In genomic region chr4:107825072-107825789, GRCh38 we compare ENCODE assay signal across 8 cellular contexts. TPM values are rescaled to one million over a fixed set of nuclear protein-coding genes. Genes with fewer than 3 reads are reported as not detected.
DNase-seq lines count a peak whose midpoint lies in the region; ATAC-seq and TF ChIP-seq lines count a peak whose summit lies in the region.

No MANE protein-coding gene starts in this region.

- peak overlapping the region; percentile 96 for H2BK15ac ChIP-seq in mesenchymal stem cell (ENCODE audit: low read depth, poor library complexity, severe bottlenecking)

- peak overlapping the region in 1 of 2 experiments; percentile 80 for H2BK12ac ChIP-seq in mesenchymal stem cell (ENCODE audit: low read length in 2 of 2)

- H3K4me2 ChIP-seq in mesenchymal stem cell (ENCODE audit: low read length, poor library complexity, severe bottlenecking) = peak overlapping the region; percentile 68

- no peak overlapping the region for H3K4ac ChIP-seq in mesenchymal stem cell (ENCODE audit: low read depth in 1 of 2, low read length in 2 of 2)

- H3K4me3 ChIP-seq in CD8-positive, alpha-beta T cell (ENCODE audit: low read depth, low read length) = no peak overlapping the region
- H3K4me3 ChIP-seq in endocrine pancreas (ENCODE audit: control insufficient read depth, insufficient read depth, low read length) (peak overlapping the region; percentile 99), mesenchymal stem cell (ENCODE audit: insufficient read depth in 1 of 2, low read depth in 1 of 2, low read length in 2 of 2) (peak overlapping the region; percentile 76 to 93), tibial nerve (peak overlapping the region; percentile 61 to 80 (median 70))

- peak overlapping the region in 1 of 2 experiments; percentile 63 for H3K23ac ChIP-seq in mesenchymal stem cell (ENCODE audit: low read length in 2 of 2)

- H3K36me3 Mint-ChIP-seq in CD8-positive, alpha-beta T cell = no peaks in the 10 kb centered on the region

- no peak for TF ChIP-seq CTCF in CD8-positive, alpha-beta T cell (IDR thresholded peaks at IDR 0.05)
- TF ChIP-seq CTCF in tibial nerve (IDR thresholded peaks at IDR 0.05) = no peak

- H3K36me3 ChIP-seq in CD8-positive, alpha-beta T cell (ENCODE audit: insufficient read depth, low read length) = no peaks in the 10 kb centered on the region
- H3K36me3 ChIP-seq in endocrine pancreas (ENCODE audit: control insufficient read depth, insufficient read depth, low read length) = no peaks in the 10 kb centered on the region
- peaks cover 0 to 3% of the 10 kb centered on the region in 2 experiments for H3K36me3 ChIP-seq in mesenchymal stem cell (ENCODE audit: control insufficient read depth in 1 of 2, insufficient read depth in 2 of 2, low read depth in 1 of 2, low read length in 2 of 2)
- H3K36me3 ChIP-seq in tibial nerve = no peaks in the 10 kb centered on the region

- intact Hi-C loops in CD8-positive, alpha-beta T cell (cut with DNase I, micrococcal nuclease) = no loop called here

- H3K4me3 Mint-ChIP-seq in CD8-positive, alpha-beta T cell = peak overlapping the region; percentile 35

- CTCF ChIA-PET in CD8-positive, alpha-beta T cell (lab: Charles Lee) = no interaction called here

- H4K8ac ChIP-seq in mesenchymal stem cell (ENCODE audit: low read length) = peak overlapping the region; percentile 89

- no peak overlapping the region for H2AK5ac ChIP-seq in mesenchymal stem cell (ENCODE audit: low read length, severe bottlenecking)

- no peak overlapping the region for H3K14ac ChIP-seq in mesenchymal stem cell (ENCODE audit: low read length in 2 of 2)

- TF ChIP-seq POLR2A in tibial nerve (IDR thresholded peaks at IDR 0.05) = no peak

- peaks cover 11% of the 10 kb centered on the region for H3K79me1 ChIP-seq in mesenchymal stem cell (replicated peaks; ENCODE audit: low read length, poor library complexity, severe bottlenecking)

- no peaks in the 10 kb centered on the region for H3K4me1 ChIP-seq in CD8-positive, alpha-beta T cell (ENCODE audit: insufficient read depth, low read length)
- H3K4me1 ChIP-seq in endocrine pancreas (ENCODE audit: control insufficient read depth, insufficient read depth, low read length) (peaks cover 19% of the 10 kb centered on the region), mesenchymal stem cell (ENCODE audit: control insufficient read depth, insufficient read depth, low read depth, low read length) (no peaks in the 10 kb centered on the region), tibial nerve (peaks cover 0 to 32% (median 10%) of the 10 kb centered on the region in 4 donors)

- H3K9me3 ChIP-seq in CD8-positive, alpha-beta T cell (ENCODE audit: low read length) = no peaks in the 10 kb centered on the region
- no peaks in the 10 kb centered on the region for H3K9me3 ChIP-seq in endocrine pancreas (ENCODE audit: control insufficient read depth, low read length)
- H3K9me3 ChIP-seq in mesenchymal stem cell (ENCODE audit: control insufficient read depth, low read length) = no peaks in the 10 kb centered on the region
- no peaks in the 10 kb centered on the region for H3K9me3 ChIP-seq in tibial nerve

- POLR2A ChIA-PET in CD8-positive, alpha-beta T cell (lab: Charles Lee) = no interaction called here

- H3K27me3 ChIP-seq in CD8-positive, alpha-beta T cell (ENCODE audit: insufficient read depth, low read length) = peaks cover 4% of the 10 kb centered on the region
- H3K27me3 ChIP-seq in endocrine pancreas (ENCODE audit: control insufficient read depth, insufficient read depth, low read length) (no peaks in the 10 kb centered on the region), mesenchymal stem cell (ENCODE audit: control insufficient read depth in 1 of 2, insufficient read depth in 1 of 2, low read length in 2 of 2) (no peaks in the 10 kb centered on the region), tibial nerve (no peaks in the 10 kb centered on the region)

- peak overlapping the region; percentile 84 for H2AFZ ChIP-seq in mesenchymal stem cell (ENCODE audit: low read depth, low read length)

- peak overlapping the region; percentile 73 for H4K91ac ChIP-seq in mesenchymal stem cell (ENCODE audit: low read length)

- ATAC-seq in CD8-positive, alpha-beta T cell = no peak
- peak; percentile 22 for ATAC-seq in GM19372 (IDR thresholded peaks at IDR 0.05; ENCODE audit: low read depth, unreplicated experiment)
- peak; percentile 0 for ATAC-seq in HG03442 (IDR thresholded peaks at IDR 0.05; ENCODE audit: unreplicated experiment)

- no peak for DNase-seq in CD8-positive, alpha-beta T cell
- peak; percentile 60 for DNase-seq in SW480 (ENCODE audit: low spot score)
- peak; percentile 64 for DNase-seq in mesenchymal stem cell
- DNase-seq in tibial nerve (ENCODE audit: low spot score in 2 of 2) = peak in 1 of 2 donors; percentile 25
- DNase-seq in effector CD4-positive, alpha-beta T cell = no peak

- peak overlapping the region; percentile 46 for H2BK5ac ChIP-seq in mesenchymal stem cell (ENCODE audit: low read depth, low read length, poor library complexity, severe bottlenecking)

- H2BK120ac ChIP-seq in mesenchymal stem cell (ENCODE audit: low read depth, low read length) = peak overlapping the region; percentile 45

- H3K4me1 Mint-ChIP-seq in CD8-positive, alpha-beta T cell (ENCODE audit: low read depth) = peaks cover 8% of the 10 kb centered on the region

- WGBS in mesenchymal stem cell = 1% methylated on average over 27 of the region's 39 CpGs
- WGBS in tibial nerve, 2 donors = 1 to 2% methylated on average over 24 to 39 of the region's 39 CpGs

- H3K27me3 Mint-ChIP-seq in CD8-positive, alpha-beta T cell (ENCODE audit: low read depth) = peaks cover 52% of the 10 kb centered on the region

- H3K9ac ChIP-seq in endocrine pancreas (ENCODE audit: control insufficient read depth, insufficient read depth, low read length) (peak overlapping the region; percentile 78), mesenchymal stem cell (ENCODE audit: low read length) (peak overlapping the region; percentile 97)

- no peak overlapping the region for H3K27ac ChIP-seq in CD8-positive, alpha-beta T cell (ENCODE audit: low read depth, low read length)
- H3K27ac ChIP-seq in mesenchymal stem cell (ENCODE audit: low read length, poor library complexity, severe bottlenecking) (peak overlapping the region; percentile 78), tibial nerve (peak overlapping the region; percentile 79 to 99 (median 92))

- no peak overlapping the region for H3K27ac Mint-ChIP-seq in CD8-positive, alpha-beta T cell

- TF ChIP-seq EP300 in tibial nerve (IDR thresholded peaks at IDR 0.05) = no peak

- peak overlapping the region; percentile 71 for H3K18ac ChIP-seq in mesenchymal stem cell (ENCODE audit: low read depth in 1 of 2, low read length in 2 of 2)

- H3K9me3 Mint-ChIP-seq in CD8-positive, alpha-beta T cell = no peaks in the 10 kb centered on the region

RNA-seq across cellular contexts. Expression of gene SGMS2, which starts 0.5 kb away (rescaled TPM):
- not detected for total RNA-seq in CD8-positive, alpha-beta T cell
- 12.5 TPM for polyA plus RNA-seq in mesenchymal stem cell (2013, experiment 1 of 2)
- 12.4 TPM for polyA plus RNA-seq in mesenchymal stem cell (2013, experiment 2 of 2)
- 100 to 1,000 TPM in 2 of 4 donors, 10 to 100 TPM in 2; 76.6 to 179 (median 127) TPM for total RNA-seq in tibial nerve

Comparison
In these comparisons a context has a peak if more than half of its experiments do, and no peak if none do; other contexts are left out.
1. DNase-seq: peak in SW480 (single experiment) and mesenchymal stem cell (single experiment); none in CD8-positive, alpha-beta T cell (0 of 7) and effector CD4-positive, alpha-beta T cell (single experiment).
2. RNA of gene SGMS2, which starts 0.5 kb away (total RNA-seq): 76.6 to 179 TPM in tibial nerve; not detected in CD8-positive, alpha-beta T cell; every median in the first group is over 10 times any median in the second.